Comparison of ENCODE assay signal across 27 cellular contexts in the genomic region with DNA sequence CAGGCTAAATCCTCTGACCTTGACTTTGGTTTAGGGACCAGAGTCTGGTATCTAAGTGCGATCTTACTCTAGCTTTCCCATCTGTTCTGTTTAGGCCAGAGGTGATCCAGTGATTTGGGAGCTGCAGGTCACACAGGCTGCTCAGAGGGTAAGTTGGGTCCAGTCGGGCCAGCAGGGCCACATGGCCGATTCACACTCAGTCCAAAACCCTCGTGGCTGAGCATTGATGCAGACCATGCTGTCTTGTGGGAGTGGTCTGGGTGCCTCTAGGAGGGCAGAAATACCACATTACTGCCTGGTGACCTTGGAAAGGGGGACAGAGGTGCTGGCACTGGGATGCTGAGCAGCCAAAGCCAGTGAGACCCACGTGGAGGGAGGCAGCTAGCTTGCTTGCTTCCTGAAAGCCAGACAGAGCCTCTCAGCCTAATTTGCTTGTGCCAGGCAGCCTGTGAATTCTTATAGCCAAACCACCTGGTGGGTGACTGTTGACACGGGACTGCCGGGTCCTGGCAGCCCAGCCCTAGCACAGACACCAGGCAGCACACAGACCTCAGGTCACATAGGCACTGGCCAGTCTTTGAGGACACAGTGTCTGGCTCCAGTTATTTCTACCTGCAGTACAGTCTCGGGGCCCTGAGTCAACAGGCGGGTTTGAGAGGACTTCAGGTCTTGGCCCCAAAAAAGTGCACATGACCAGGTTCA. TPM values are rescaled to one million over a fixed set of nuclear protein-coding genes. Genes with fewer than 3 reads are reported as not detected.
"Had no signal": no experiment of that assay in that cellular context is flagged by ENCODE, and none has a peak within 500 bp of the region (broad histone marks: within the 10 kb centered on the region; RNA-seq: fewer than 3 reads in every experiment).

No MANE protein-coding gene starts in this region.

- H3K27ac ChIP-seq: epithelial cell of prostate, gastrocnemius medialis, parathyroid adenoma, right lobe of liver, suprapubic skin had no signal

- H3K4me1 ChIP-seq: parathyroid adenoma, right lobe of liver, suprapubic skin had no signal

- H3K27me3 ChIP-seq: gastrocnemius medialis, right lobe of liver, suprapubic skin had no signal

- H3K4me3 Mint-ChIP-seq: dendritic cell treated with granulocyte-macrophage colony-stimulating factor and Interleukin-4, amounts not matched to agents 40 ng/mL and 50 ng/mL, for 4 days; endodermal cell; mesothelial cell of epicardium; naive B cell; nephron progenitor cell; stimulated activated naive CD8-positive, alpha-beta T cell treated with anti-CD3 and anti-CD28 coated beads, Interleukin-15, amount 100 ng/mL, for 72 hours; type B pancreatic cell had no signal

- H3K27ac Mint-ChIP-seq: dendritic cell treated with granulocyte-macrophage colony-stimulating factor and Interleukin-4, amounts not matched to agents 40 ng/mL and 50 ng/mL, for 4 days; mesothelial cell of epicardium; naive B cell; nephron progenitor cell; progenitor cell of endocrine pancreas; stimulated activated naive CD8-positive, alpha-beta T cell treated with anti-CD3 and anti-CD28 coated beads, Interleukin-15, amount 100 ng/mL, for 72 hours; type B pancreatic cell had no signal

- H3K4me1 Mint-ChIP-seq: mesothelial cell of epicardium; naive B cell; stimulated activated naive CD8-positive, alpha-beta T cell treated with anti-CD3 and anti-CD28 coated beads, Interleukin-15, amount 100 ng/mL, for 72 hours had no signal

- H3K9me3 Mint-ChIP-seq: dendritic cell treated with granulocyte-macrophage colony-stimulating factor and Interleukin-4, amounts not matched to agents 40 ng/mL and 50 ng/mL, for 4 days; endodermal cell; mesothelial cell of epicardium; naive B cell; nephron progenitor cell; stimulated activated naive CD8-positive, alpha-beta T cell treated with anti-CD3 and anti-CD28 coated beads, Interleukin-15, amount 100 ng/mL, for 72 hours; type B pancreatic cell had no signal

- DNase-seq: effector CD8-positive, alpha-beta T cell; foreskin fibroblast; head of caudate nucleus; mesenchymal stem cell; mucosa of descending colon; naive B cell; nephron progenitor cell; small intestine; stimulated activated CD4-positive, alpha-beta T cell treated with anti-CD3 and anti-CD28 coated beads, Interleukin-15, amount 100 ng/mL, for 24 hours; stimulated activated CD4-positive, alpha-beta T cell treated with anti-CD3 and anti-CD28 coated beads, Interleukin-2, amount 100 ng/mL, for 48 hours; stimulated activated CD8-positive, alpha-beta memory T cell treated with anti-CD3 and anti-CD28 coated beads, Interleukin-4, amount 100 ng/mL, for 48 hours; stimulated activated naive CD4-positive, alpha-beta T cell; stimulated activated naive CD8-positive, alpha-beta T cell treated with anti-CD3 and anti-CD28 coated beads, Interleukin-15, amount 100 ng/mL, for 72 hours had no signal

- ATAC-seq: esophagus mucosa; mucosa of descending colon; right lobe of liver; stimulated activated naive CD8-positive, alpha-beta T cell treated with anti-CD3 and anti-CD28 coated beads, Interleukin-15, amount 100 ng/mL, for 72 hours had no signal

- H3K9me3 ChIP-seq: gastrocnemius medialis, mucosa of descending colon, right lobe of liver, suprapubic skin had no signal

- H3K4me3 ChIP-seq: gastrocnemius medialis, mucosa of descending colon, right lobe of liver, suprapubic skin had no signal

- H3K36me3 ChIP-seq: gastrocnemius medialis, right lobe of liver, suprapubic skin had no signal

- H3K36me3 Mint-ChIP-seq: mesothelial cell of epicardium, naive B cell, type B pancreatic cell had no signal

RNA-seq across cellular contexts. Expression of a gene that starts 31.7 kb away (rescaled TPM):
- total RNA-seq: glomerular endothelial cell, lung microvascular endothelial cell, omental fat pad had no signal
